ENCODE assay signal across 12 cellular contexts in the genomic region with DNA sequence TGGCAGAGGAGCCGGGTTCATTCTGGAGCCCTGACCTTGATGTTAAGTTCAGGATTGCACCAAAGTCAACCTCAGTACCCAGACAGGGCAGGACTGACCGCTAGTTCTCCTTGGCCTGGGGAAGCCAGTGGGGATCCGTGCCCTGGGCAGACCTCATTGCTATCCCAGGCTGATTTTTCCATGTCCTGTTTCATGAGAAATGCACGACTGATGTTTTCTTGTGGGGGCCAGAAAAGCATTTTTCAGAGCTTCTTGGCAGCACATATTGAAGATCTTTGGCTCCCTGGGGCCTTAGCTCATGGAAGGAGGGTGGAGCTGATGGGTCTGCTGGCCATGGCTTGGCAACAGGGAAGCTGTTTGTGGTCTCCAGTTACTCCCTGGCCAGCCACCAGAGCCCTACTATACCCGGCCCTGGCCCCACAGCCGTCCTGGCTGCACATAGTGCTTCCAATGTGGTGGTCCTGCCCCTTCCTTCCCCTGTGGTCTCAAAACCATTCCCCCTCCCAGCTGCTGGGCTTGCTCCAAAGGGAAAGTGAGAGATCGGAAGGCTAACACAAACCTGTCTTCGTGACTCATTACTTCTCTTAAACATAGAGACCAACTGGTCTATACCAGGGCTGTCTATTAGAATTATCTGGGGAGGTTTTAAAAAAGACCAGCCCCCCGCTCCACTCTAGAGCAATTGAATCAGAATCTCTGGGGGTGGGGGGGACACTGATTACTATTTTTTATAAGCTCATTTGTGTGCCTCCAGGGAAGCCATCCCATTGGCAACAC. TPM values are rescaled to one million over a fixed set of nuclear protein-coding genes. Genes with fewer than 3 reads are reported as not detected.
DNase-seq lines count a peak whose midpoint lies in the region; ATAC-seq, FAIRE-seq and TF ChIP-seq lines count a peak whose summit lies in the region.
"Had no signal": no experiment of that assay in that cellular context is flagged by ENCODE, and none has a peak within 500 bp of the region (broad histone marks: within the 10 kb centered on the region; RNA-seq: fewer than 3 reads in every experiment).

No MANE protein-coding gene starts in this region.

- H3K79me2 ChIP-seq in neural progenitor cell (ENCODE audit: low read depth), result no peaks in the 10 kb centered on the region

- H3F3A ChIP-seq in neural progenitor cell (ENCODE audit: low read depth), result peaks cover 29% of the 10 kb centered on the region

- H3K4me1 ChIP-seq in pancreas, result no peaks in the 10 kb centered on the region
- peaks cover 44% of the 10 kb centered on the region for H3K4me1 ChIP-seq in neural progenitor cell

- H3K4me3 Mint-ChIP-seq in neural progenitor cell, result no peak overlapping the region
- H3K4me3 Mint-ChIP-seq: B cell, IgD-negative memory B cell had no signal

- H3K27me3 ChIP-seq in pancreas (no peaks in the 10 kb centered on the region), neural progenitor cell (peaks cover 2% of the 10 kb centered on the region)

- no peak overlapping the region for H2AFZ ChIP-seq in neural progenitor cell (replicated peaks)

- intact Hi-C loops in pancreas (cut with DNase I), result loop anchor here in 1 of 3 donors (10.0 kb wide), 3 partner anchors 120 to 220 kb away; no protein-coding TSS in a partner anchor

- TF ChIP-seq CTCF in WI38 (IDR thresholded peaks at IDR 0.05; ENCODE audit: low read depth, low read length) (no peak), fibroblast of villous mesenchyme (IDR thresholded peaks at IDR 0.05; ENCODE audit: insufficient read depth, low read depth, low read length) (no peak), pancreas (IDR thresholded peaks at IDR 0.05) (no peak), neural progenitor cell (IDR thresholded peaks at IDR 0.05) (no peak)

- H4K20me1 ChIP-seq in neural progenitor cell (ENCODE audit: low read depth), result no peaks in the 10 kb centered on the region

- ATAC-seq in pancreas (peak in 3 of 4 donors; percentile 10 to 36 (median 30)), GM19455 (IDR thresholded peaks at IDR 0.05; ENCODE audit: unreplicated experiment) (no peak), HG02798 (IDR thresholded peaks at IDR 0.05; ENCODE audit: poor library complexity, unreplicated experiment) (no peak)

- no peaks in the 10 kb centered on the region for H3K9me3 Mint-ChIP-seq in neural progenitor cell
- H3K9me3 Mint-ChIP-seq: IgD-negative memory B cell had no signal

- no peak overlapping the region for H3K27ac Mint-ChIP-seq in neural progenitor cell
- H3K27ac Mint-ChIP-seq: B cell, IgD-negative memory B cell had no signal

- no peak overlapping the region for H3K9ac ChIP-seq in neural progenitor cell

- FAIRE-seq in pancreas (lab: Jason Lieb, UNC), result no peak

- H3K4me2 ChIP-seq in neural progenitor cell, result no peak overlapping the region

- peak; percentile 83 for DNase-seq in AG08395 (ENCODE audit: low spot score)
- peak; percentile 28 for DNase-seq in fibroblast of villous mesenchyme (ENCODE audit: low read depth)
- no peak for DNase-seq in pancreas
- no peak for DNase-seq in neural progenitor cell (ENCODE audit: low spot score)
- DNase-seq in NCI-H128 (lab: John Stamatoyannopoulos, UW; ENCODE audit: unreplicated experiment), result no peak
- DNase-seq: activated naive CD4-positive, alpha-beta T cell had no signal

- H3K36me3 ChIP-seq in pancreas, result no peaks in the 10 kb centered on the region
- no peaks in the 10 kb centered on the region for H3K36me3 ChIP-seq in neural progenitor cell

- H3K4me1 Mint-ChIP-seq in neural progenitor cell, result peaks cover 38% of the 10 kb centered on the region

- H3K27ac ChIP-seq in pancreas (no peak overlapping the region), neural progenitor cell (no peak overlapping the region)

- 63 to 74% methylated on average over 9 of the region's 9 CpGs for WGBS in pancreas, 2 donors

- H3K27me3 Mint-ChIP-seq in neural progenitor cell (ENCODE audit: insufficient read depth, low read depth), result peaks cover 20% of the 10 kb centered on the region

- no peaks in the 10 kb centered on the region for H3K36me3 Mint-ChIP-seq in neural progenitor cell
- H3K36me3 Mint-ChIP-seq: IgD-negative memory B cell had no signal

- H3K4me3 ChIP-seq in WI38 (ENCODE audit: low read depth, low read length), result peak overlapping the region; percentile 40; the same call in 1 of the 2 replicates
- H3K4me3 ChIP-seq in fibroblast of villous mesenchyme (ENCODE audit: low read depth, low read length), result no peak overlapping the region
- no peak overlapping the region for H3K4me3 ChIP-seq in pancreas
- H3K4me3 ChIP-seq in neural progenitor cell, result no peak overlapping the region
- H3K4me3 ChIP-seq: lung had no signal

- H3K9me3 ChIP-seq in pancreas (no peaks in the 10 kb centered on the region), neural progenitor cell (ENCODE audit: low read depth) (no peaks in the 10 kb centered on the region)

RNA-seq across cellular contexts. Expression of a gene that starts 11.3 kb away (rescaled TPM):
- total RNA-seq in fibroblast of villous mesenchyme (under 0.01 and 0.64 TPM in 2 replicates), pancreas (under 1 TPM; 0.35 to 0.71 (median 0.51) TPM), neural progenitor cell (ENCODE audit: low replicate concordance) (1.4 and 2.6 TPM in 2 replicates)
- polyA plus RNA-seq in pancreas, result under 1 TPM; 0.42 to 0.46 TPM
- total RNA-seq: B cell had no signal

RNA-seq across cellular contexts. Expression of a gene that starts 59.0 kb away (rescaled TPM):
- total RNA-seq in fibroblast of villous mesenchyme (10.6 and 16.4 TPM in 2 replicates), pancreas (1 to 10 TPM; 2.6 to 4.6 (median 3.5) TPM), neural progenitor cell (ENCODE audit: low replicate concordance) (12.3 and 13.3 TPM in 2 replicates)
- polyA plus RNA-seq in pancreas, result 1 to 10 TPM; 3.8 to 6.4 TPM

Comparison
In these comparisons a context has a peak if more than half of its experiments do, and no peak if none do; other contexts are left out.
1. DNase-seq: peak in AG08395 (single experiment) and fibroblast of villous mesenchyme (single experiment); none in pancreas (0 of 6), neural progenitor cell (single experiment) and NCI-H128 (single experiment).
2. ATAC-seq: peak in pancreas (3 of 4); none in GM19455 (single experiment) and HG02798 (single experiment).